7 cellular contexts compared by ENCODE assay signal in the genomic region with DNA sequence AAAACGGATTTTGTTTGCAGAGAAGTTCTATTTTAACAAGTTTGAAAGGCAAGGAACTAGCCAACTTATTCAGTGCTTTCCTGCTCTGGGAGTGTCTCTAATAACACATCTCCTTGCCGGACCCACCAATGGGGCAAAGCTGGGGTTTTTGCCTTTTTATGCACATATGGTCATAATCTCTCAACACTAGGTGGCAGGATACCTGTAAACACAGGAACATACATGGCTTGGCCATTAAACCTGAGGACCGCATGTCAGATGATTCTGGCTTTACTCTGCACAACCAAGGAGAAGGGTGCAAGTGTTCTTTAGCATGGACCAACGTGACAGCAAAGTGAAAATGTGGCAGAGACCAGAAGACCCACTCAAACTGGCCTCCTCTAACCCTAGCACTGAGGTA. TPM values are rescaled to one million over a fixed set of nuclear protein-coding genes. Genes with fewer than 3 reads are reported as not detected.
DNase-seq lines count a peak whose midpoint lies in the region; ATAC-seq lines count a peak whose summit lies in the region.

No MANE protein-coding gene starts in this region.

- DNase-seq in EL (peak; percentile 26), SW480 (ENCODE audit: low spot score) (peak; percentile 62), kidney tubule cell (ENCODE audit: low spot score) (peak; percentile 57), amygdala (lab: John Stamatoyannopoulos, UW) (no peak)
- DNase-seq in Jurkat, Clone E6-1 (ENCODE audit: low read depth, low spot score) = peak; percentile 19
- DNase-seq in stimulated activated effector memory CD8-positive, alpha-beta T cell treated with anti-CD3 and anti-CD28 coated beads, Interleukin-12 subunit alpha, Interleukin-12 subunit beta, amount 100 ng/mL, for 72 hours (ENCODE audit: low spot score in 2 of 2) = no peak

- ATAC-seq in GM21737 (IDR thresholded peaks at IDR 0.05; ENCODE audit: unreplicated experiment) = no peak
- no peak for ATAC-seq in stimulated activated effector memory CD8-positive, alpha-beta T cell treated with anti-CD3 and anti-CD28 coated beads, Interleukin-12 subunit alpha, Interleukin-12 subunit beta, amount 100 ng/mL, for 72 hours

- no peaks in the 10 kb centered on the region for H3K9me3 Mint-ChIP-seq in stimulated activated effector memory CD8-positive, alpha-beta T cell treated with anti-CD3 and anti-CD28 coated beads, Interleukin-12 subunit alpha, Interleukin-12 subunit beta, amount 100 ng/mL, for 72 hours

- H3K27ac Mint-ChIP-seq in stimulated activated effector memory CD8-positive, alpha-beta T cell treated with anti-CD3 and anti-CD28 coated beads, Interleukin-12 subunit alpha, Interleukin-12 subunit beta, amount 100 ng/mL, for 72 hours = no peak overlapping the region

- H3K4me3 ChIP-seq in Jurkat, Clone E6-1 (ENCODE audit: low read length) = no peak overlapping the region

- peaks cover 33% of the 10 kb centered on the region for H3K36me3 Mint-ChIP-seq in stimulated activated effector memory CD8-positive, alpha-beta T cell treated with anti-CD3 and anti-CD28 coated beads, Interleukin-12 subunit alpha, Interleukin-12 subunit beta, amount 100 ng/mL, for 72 hours

- peaks cover 15% of the 10 kb centered on the region for H3K4me1 Mint-ChIP-seq in stimulated activated effector memory CD8-positive, alpha-beta T cell treated with anti-CD3 and anti-CD28 coated beads, Interleukin-12 subunit alpha, Interleukin-12 subunit beta, amount 100 ng/mL, for 72 hours

- H3K4me3 Mint-ChIP-seq in stimulated activated effector memory CD8-positive, alpha-beta T cell treated with anti-CD3 and anti-CD28 coated beads, Interleukin-12 subunit alpha, Interleukin-12 subunit beta, amount 100 ng/mL, for 72 hours = no peak overlapping the region

RNA-seq across cellular contexts. Expression of gene TMEM9, which starts 4.9 kb away (rescaled TPM):
- polyA plus RNA-seq in Jurkat, Clone E6-1 (2012; ENCODE audit: insufficient read depth, insufficient read length) = 42.6 TPM

RNA-seq across cellular contexts. Expression of gene ASCL5, which starts 22.4 kb away (rescaled TPM):
- 0.61 TPM for polyA plus RNA-seq in Jurkat, Clone E6-1 (2012; ENCODE audit: insufficient read depth, insufficient read length)

RNA-seq across cellular contexts. Expression of gene CACNA1S, which starts 37.2 kb away (rescaled TPM):
- not detected for polyA plus RNA-seq in Jurkat, Clone E6-1 (2012; ENCODE audit: insufficient read depth, insufficient read length)

RNA-seq across cellular contexts. Expression of gene IGFN1, which starts 41.2 kb away (rescaled TPM):
- not detected for polyA plus RNA-seq in Jurkat, Clone E6-1 (2012; ENCODE audit: insufficient read depth, insufficient read length)

Comparison
In these comparisons a context has a peak if more than half of its experiments do, and no peak if none do; other contexts are left out.
1. DNase-seq: peak in EL (single experiment), Jurkat, Clone E6-1 (single experiment), SW480 (single experiment) and kidney tubule cell (single experiment); none in amygdala (0 of 56) and stimulated activated effector memory CD8-positive, alpha-beta T cell treated with anti-CD3 and anti-CD28 coated beads, Interleukin-12 subunit alpha, Interleukin-12 subunit beta, amount 100 ng/mL, for 72 hours (0 of 2).